Comparison of ENCODE assay signal across 1 cellular context in genomic region chr9:68779558-68780376, GRCh38.
TF ChIP-seq lines count a peak whose summit lies in the region.

No MANE protein-coding gene starts in this region.

TF ChIP-seq in IMR-90, 13 proteins besides CTCF, POLR2A, EP300 and RAD21 (continued from another document):
- TF ChIP-seq RFX5 (IDR thresholded peaks at IDR 0.05; ENCODE audit: low read depth, low read length) (no peak), MAFK (IDR thresholded peaks at IDR 0.05; ENCODE audit: low read depth, low read length) (no peak), CEBPB (IDR thresholded peaks at IDR 0.05; ENCODE audit: low read depth, low read length) (no peak)
